In genomic region chr15:92900712-92901052, GRCh38 we compare ENCODE assay signal across 8 cellular contexts. TPM values are rescaled to one million over a fixed set of nuclear protein-coding genes. Genes with fewer than 3 reads are reported as not detected.
DNase-seq lines count a peak whose midpoint lies in the region; ATAC-seq and TF ChIP-seq lines count a peak whose summit lies in the region.

No MANE protein-coding gene starts in this region.

- peak overlapping the region; percentile 99 for H3K27ac Mint-ChIP-seq in central memory CD8-positive, alpha-beta T cell (ENCODE audit: low read depth)

- no peak for TF ChIP-seq CTCF in AG04450 (IDR thresholded peaks at IDR 0.05; ENCODE audit: low read depth, low read length)

- ATAC-seq in central memory CD8-positive, alpha-beta T cell (replicated peaks; ENCODE audit: extremely low read depth, poor library complexity, severe bottlenecking), result no peak
- no peak for ATAC-seq in GM21576 (IDR thresholded peaks at IDR 0.05; ENCODE audit: unreplicated experiment)

- H3K36me3 Mint-ChIP-seq in central memory CD8-positive, alpha-beta T cell (ENCODE audit: insufficient read depth), result peaks cover 63% of the 10 kb centered on the region

- no peaks in the 10 kb centered on the region for H3K9me3 ChIP-seq in AG04450 (ENCODE audit: control insufficient read depth, insufficient read depth, low read length)
- no peaks in the 10 kb centered on the region for H3K9me3 ChIP-seq in Karpas-422 (ENCODE audit: low read length)
- H3K9me3 ChIP-seq in mucosa of rectum (ENCODE audit: control insufficient read depth in 2 of 2, low read length in 2 of 2), result no peaks in the 10 kb centered on the region

- H3K4me1 ChIP-seq in Karpas-422 (ENCODE audit: low read length) (peaks cover 61% of the 10 kb centered on the region), mucosa of rectum (ENCODE audit: control insufficient read depth in 2 of 2, insufficient read depth in 2 of 2, low read length in 2 of 2) (peaks cover 20 to 36% of the 10 kb centered on the region in 2 donors)

- H3K27ac ChIP-seq in AG04450 (ENCODE audit: low read depth, low read length), result peak overlapping the region; percentile 99
- H3K27ac ChIP-seq in Karpas-422 (ENCODE audit: low read length), result peak overlapping the region; percentile 21; the same call in 1 of the 2 replicates
- peak overlapping the region; percentile 93 for H3K27ac ChIP-seq in mucosa of rectum (ENCODE audit: low read depth in 2 of 2, low read length in 2 of 2)

- H3K4me2 ChIP-seq in Karpas-422 (ENCODE audit: low read depth, low read length, poor library complexity, severe bottlenecking), result peak overlapping the region; percentile 80

- peaks cover 53% of the 10 kb centered on the region for H4K20me1 ChIP-seq in Karpas-422 (ENCODE audit: insufficient read depth, low read depth, low read length)

- POLR2A ChIA-PET in AG04450 (lab: Yijun Ruan, JAX), result interaction anchor here (0.5 to 5.5 kb wide), 14 partner anchors 8 to 128 kb away, joined by 3 to 98 read pairs (median 4); no protein-coding TSS in a partner anchor

- peak overlapping the region; percentile 89 for H3K4me3 Mint-ChIP-seq in central memory CD8-positive, alpha-beta T cell

- peaks cover 7% of the 10 kb centered on the region for H3K9me3 Mint-ChIP-seq in central memory CD8-positive, alpha-beta T cell

- H3K27me3 ChIP-seq in AG04450 (ENCODE audit: control insufficient read depth, insufficient read depth, low read length) (no peaks in the 10 kb centered on the region), Karpas-422 (ENCODE audit: low read length) (no peaks in the 10 kb centered on the region), mucosa of rectum (ENCODE audit: control insufficient read depth in 2 of 2, insufficient read depth in 2 of 2, low read length in 2 of 2) (no peaks in the 10 kb centered on the region)

- peaks cover 86% of the 10 kb centered on the region for H3K79me2 ChIP-seq in Karpas-422 (ENCODE audit: low read length)

- CTCF ChIA-PET in AG04450 (lab: Charles Lee), result interaction anchor here (0.7 to 2.0 kb wide), 6 partner anchors 8 to 103 kb away, joined by 3 to 12 read pairs (median 6); no protein-coding TSS in a partner anchor

- H3K9me2 ChIP-seq in Karpas-422 (replicated peaks; ENCODE audit: insufficient read depth, low read length), result no peaks in the 10 kb centered on the region

- H3K4me1 Mint-ChIP-seq in central memory CD8-positive, alpha-beta T cell, result peaks cover 55% of the 10 kb centered on the region

- H2AFZ ChIP-seq in Karpas-422 (ENCODE audit: low read length), result no peak overlapping the region

- H3K27me3 Mint-ChIP-seq in central memory CD8-positive, alpha-beta T cell, result no peaks in the 10 kb centered on the region

- no peak overlapping the region for H3K9ac ChIP-seq in Karpas-422 (ENCODE audit: low read length)
- H3K9ac ChIP-seq in mucosa of rectum (ENCODE audit: low read depth in 1 of 2, low read length in 2 of 2), result peak overlapping the region; percentile 85 to 99

- DNase-seq in AG04450 (ENCODE audit: low read depth, low spot score), result no peak
- DNase-seq in Karpas-422, result no peak
- no peak for DNase-seq in central memory CD8-positive, alpha-beta T cell (ENCODE audit: low spot score in 2 of 2)
- no peak for DNase-seq in AG08396 (ENCODE audit: low spot score)
- no peak for DNase-seq in stimulated activated naive CD4-positive, alpha-beta T cell treated with Interleukin-2 at 50 U/mL for 16 hours (lab: John Stamatoyannopoulos, UW)
- DNase-seq in amygdala (lab: John Stamatoyannopoulos, UW), result no peak

- H3K4me3 ChIP-seq in AG04450 (ENCODE audit: low read depth, low read length), result peak overlapping the region; percentile 74
- no peak overlapping the region for H3K4me3 ChIP-seq in Karpas-422 (ENCODE audit: low read length)
- peak overlapping the region; percentile 79 to 85 for H3K4me3 ChIP-seq in mucosa of rectum (ENCODE audit: low read length in 2 of 2)

- H3K36me3 ChIP-seq in Karpas-422 (ENCODE audit: insufficient read depth, low read length), result peaks cover 37% of the 10 kb centered on the region
- peaks cover 9 to 12% of the 10 kb centered on the region in 2 donors for H3K36me3 ChIP-seq in mucosa of rectum (ENCODE audit: control insufficient read depth in 2 of 2, insufficient read depth in 2 of 2, low read length in 2 of 2)

RNA-seq across cellular contexts. Expression of gene CHD2, which starts 0.6 kb away (rescaled TPM):
- 62.6 and 74.8 TPM in 2 replicates for polyA plus RNA-seq in AG04450 (2011; rRNA removed)
- polyA minus RNA-seq in AG04450 (2011; rRNA and poly(A)+ RNA removed), result 163 and 178 TPM in 2 replicates
- 22.1 and 37.3 TPM in 2 replicates for total RNA-seq in Karpas-422 (2014; rRNA removed; shearing (Covaris generic); ENCODE audit: low replicate concordance)

Comparison
In these comparisons a context has a peak if more than half of its experiments do, and no peak if none do; other contexts are left out.
1. H3K27ac ChIP-seq: peak in every context shown above with its lines; median percentile 99 in AG04450; 93 in mucosa of rectum; 21 in Karpas-422.